Comparison of ENCODE assay signal across 8 cellular contexts in genomic region chr10:110221721-110222261, GRCh38. TPM values are rescaled to one million over a fixed set of nuclear protein-coding genes. Genes with fewer than 3 reads are reported as not detected.
DNase-seq lines count a peak whose midpoint lies in the region; FAIRE-seq and TF ChIP-seq lines count a peak whose summit lies in the region.

No MANE protein-coding gene starts in this region.

- H3K4me3 Mint-ChIP-seq in HFFc6, result peak overlapping the region; percentile 85

- H3K4me2 ChIP-seq in mammary epithelial cell (ENCODE audit: insufficient read depth, low read depth, low read length) (peak overlapping the region; percentile 84), keratinocyte (ENCODE audit: control insufficient read depth, extremely low read depth, insufficient read depth, low read depth, low read length) (peak overlapping the region; percentile 58)

- H3K9ac ChIP-seq in mammary epithelial cell (ENCODE audit: insufficient read depth, low read length) (peak overlapping the region; percentile 53), keratinocyte (ENCODE audit: control insufficient read depth, extremely low read depth, insufficient read depth, low read length) (peak overlapping the region; percentile 73)

- no peaks in the 10 kb centered on the region; the same call in 1 of the 2 replicates for H3K27me3 Mint-ChIP-seq in HFFc6 (ENCODE audit: insufficient read depth)

- dilution Hi-C loops in mammary epithelial cell (cut with HindIII; ENCODE audit: low sequenced_read_pairs), result no loop called here
- dilution Hi-C loops in keratinocyte (cut with MboI; ENCODE audit: extremely low pct_ligation_motif_present, low sequenced_read_pairs), result no loop called here

- intact Hi-C loops in mammary epithelial cell (cut with micrococcal nuclease), result loop anchor here (10.0 kb wide), 2 partner anchors 217 to 307 kb away; partner anchors contain the start of gene ADD3

- peak overlapping the region; percentile 5; the same call in 1 of the 2 replicates for H3K4me3 ChIP-seq in GM12864 (ENCODE audit: low read depth, low read length)
- peak overlapping the region; percentile 59 for H3K4me3 ChIP-seq in WI38 (ENCODE audit: low read depth, low read length)
- H3K4me3 ChIP-seq in mammary epithelial cell (replicated peaks in 1 of 3; ENCODE audit: insufficient read depth in 1 of 3, low read depth in 2 of 3, low read length in 3 of 3), result peak overlapping the region; percentile 14 to 49 (median 34)
- H3K4me3 ChIP-seq in keratinocyte (ENCODE audit: control insufficient read depth in 2 of 3, extremely low read depth in 1 of 3, insufficient read depth in 2 of 3, low read depth in 1 of 3, low read length in 3 of 3), result peak overlapping the region in 2 of 3 experiments; percentile 51 to 60

- H3K27me3 ChIP-seq in mammary epithelial cell (ENCODE audit: insufficient read depth, low read length), result no peaks in the 10 kb centered on the region
- no peaks in the 10 kb centered on the region for H3K27me3 ChIP-seq in keratinocyte (ENCODE audit: control insufficient read depth, extremely low read depth, insufficient read depth, low read length)

- H4K20me1 ChIP-seq in mammary epithelial cell (ENCODE audit: insufficient read depth, low read length), result no peaks in the 10 kb centered on the region
- no peaks in the 10 kb centered on the region for H4K20me1 ChIP-seq in keratinocyte (ENCODE audit: control insufficient read depth, extremely low read depth, insufficient read depth, low read length)

- DNase-seq in GM12864 (ENCODE audit: low read depth), result no peak
- DNase-seq in HFFc6, result peak; percentile 90
- DNase-seq in MV-4-11 (lab: John Stamatoyannopoulos, UW), result peak; percentile 93
- DNase-seq in mammary epithelial cell, result peak; percentile 88
- DNase-seq in keratinocyte (ENCODE audit: low read depth, low spot score), result no peak
- DNase-seq in stimulated activated CD4-positive, alpha-beta T cell treated with anti-CD3 and anti-CD28 coated beads, Interleukin-12 subunit alpha, Interleukin-12 subunit beta, amount 100 ng/mL, for 48 hours (ENCODE audit: low read depth in 2 of 3, low spot score in 1 of 3), result peak in 2 of 3 donors; percentile 67 to 73
- DNase-seq in NK-92 (lab: John Stamatoyannopoulos, UW; ENCODE audit: unreplicated experiment), result no peak

- in situ Hi-C loops in mammary epithelial cell (cut with MboI; ENCODE audit: low sequenced_read_pairs in 2 of 2), result no loop called here

- no peaks in the 10 kb centered on the region for H3K9me3 Mint-ChIP-seq in HFFc6

- H3K9me3 ChIP-seq in mammary epithelial cell (replicated peaks; ENCODE audit: insufficient read depth, low read length) (no peaks in the 10 kb centered on the region), keratinocyte (ENCODE audit: control insufficient read depth, low read depth, low read length) (no peaks in the 10 kb centered on the region)

- no peaks in the 10 kb centered on the region for H3K36me3 Mint-ChIP-seq in HFFc6 (ENCODE audit: low read depth)

- H3K36me3 ChIP-seq in mammary epithelial cell (ENCODE audit: insufficient read depth, low read length) (no peaks in the 10 kb centered on the region), keratinocyte (ENCODE audit: control insufficient read depth in 2 of 2, extremely low read depth in 1 of 2, insufficient read depth in 2 of 2, low read length in 2 of 2) (no peaks in the 10 kb centered on the region)

- WGBS in mammary epithelial cell (ENCODE audit: low coverage, missing lambda C conversion rate), result 7% methylated on average over 20 of the region's 20 CpGs

- FAIRE-seq in keratinocyte (lab: Jason Lieb, UNC), result peak; percentile 74

- BruUV-seq in mammary epithelial cell (replicated peaks; lab: Mats Ljungman, UMichigan), result no TSS peak

- H3K79me2 ChIP-seq in mammary epithelial cell (ENCODE audit: insufficient read depth, low read length), result no peaks in the 10 kb centered on the region
- H3K79me2 ChIP-seq in keratinocyte (ENCODE audit: control insufficient read depth, insufficient read depth, low read length), result no peaks in the 10 kb centered on the region

- no peak overlapping the region for H3K27ac ChIP-seq in mammary epithelial cell (ENCODE audit: insufficient read depth, low read depth, low read length)
- peak overlapping the region; percentile 36 for H3K27ac ChIP-seq in keratinocyte (ENCODE audit: control insufficient read depth, insufficient read depth, low read length)

- H2AFZ ChIP-seq in mammary epithelial cell (ENCODE audit: low read depth, low read length) (peak overlapping the region; percentile 77), keratinocyte (ENCODE audit: control insufficient read depth, low read length) (peak overlapping the region; percentile 83)

- TF ChIP-seq CTCF in GM12864 (IDR thresholded peaks at IDR 0.05; ENCODE audit: low read depth, low read length, missing control alignments), result no peak
- TF ChIP-seq CTCF in HFFc6 (IDR thresholded peaks at IDR 0.05), result peak; percentile 57
- peak; percentile 18; the same call in 1 of the 2 replicates for TF ChIP-seq CTCF in WI38 (IDR thresholded peaks at IDR 0.05; ENCODE audit: low read depth, low read length)
- TF ChIP-seq CTCF in mammary epithelial cell (conservative IDR thresholded peaks at IDR 0.05 in 1 of 2, IDR thresholded peaks at IDR 0.05 in 1 of 2; ENCODE audit: extremely low read depth in 1 of 2, insufficient read depth in 1 of 2, low read depth in 1 of 2, low read length in 2 of 2), result peak in 1 of 2 donors; percentile 37
- TF ChIP-seq CTCF in keratinocyte (optimal IDR thresholded peaks at IDR 0.05 in 1 of 3, IDR thresholded peaks at IDR 0.05 in 1 of 3, conservative IDR thresholded peaks at IDR 0.05 in 1 of 3; ENCODE audit: extremely low read depth in 1 of 3, insufficient read depth in 2 of 3, low read length in 3 of 3), result peak in 2 of 3 experiments; percentile 8 to 38

- H3K4me1 ChIP-seq in mammary epithelial cell (ENCODE audit: insufficient read depth, low read length) (peaks cover 22% of the 10 kb centered on the region), keratinocyte (ENCODE audit: control insufficient read depth, extremely low read depth, insufficient read depth, low read length) (peaks cover 22% of the 10 kb centered on the region)

- CTCF ChIA-PET in mammary epithelial cell (lab: Charles Lee; ENCODE audit: low non-redundant PET), result interaction anchor here (0.6 to 1.0 kb wide), 3 partner anchors 10 to 84 kb away, joined by 3 read pairs; no protein-coding TSS in a partner anchor

- H3K4me1 Mint-ChIP-seq in HFFc6 (ENCODE audit: low read depth), result peaks cover 32% of the 10 kb centered on the region

- H3K27ac Mint-ChIP-seq in HFFc6, result peak overlapping the region; percentile 80

- no peaks in the 10 kb centered on the region for H3K9me1 ChIP-seq in keratinocyte (ENCODE audit: control insufficient read depth, extremely low read depth, insufficient read depth, low read length)

RNA-seq across cellular contexts. Expression of gene MXI1, which starts 14.4 kb away (rescaled TPM):
- total RNA-seq in HFFc6 (2021; fragmentation: NEBNext Ultra II Directional; extraction: Animal tissue kit (Norgen Biotek cat#: 25700)), result 10 to 100 TPM in 2 of 6 experiments, 1 to 10 TPM in 4; 5.2 to 11.2 (median 6.2) TPM
- total RNA-seq in mammary epithelial cell, result 10 to 100 TPM; 17.0 to 19.3 TPM
- 10.5 TPM for polyA plus RNA-seq in mammary epithelial cell
- 10.4 TPM for polyA minus RNA-seq in mammary epithelial cell
- 7.9 to 17.8 TPM (median 14.6 TPM) in 3 replicates for polyA plus RNA-seq in keratinocyte
- 91.8 TPM for polyA plus RNA-seq in keratinocyte (2011; ENCODE audit: low read depth)
- polyA plus RNA-seq in keratinocyte (2011; cell fraction: cytosol; rRNA removed), result 12.4 and 18.6 TPM in 2 replicates
- 15.1 and 16.5 TPM in 2 replicates for polyA plus RNA-seq in keratinocyte (2011; cell fraction: nucleus; rRNA removed)
- polyA plus RNA-seq in keratinocyte (2012; ENCODE audit: low replicate concordance), result 9.3 and 39.4 TPM in 2 replicates
- 2.9 to 15.7 TPM (median 12.8 TPM) in 3 replicates for polyA minus RNA-seq in keratinocyte
- polyA minus RNA-seq in keratinocyte (2011; cell fraction: cytosol; rRNA and poly(A)+ RNA removed), result 18.4 TPM
- polyA minus RNA-seq in keratinocyte (2011; cell fraction: nucleus; rRNA and poly(A)+ RNA removed), result 4.6 and 7.1 TPM in 2 replicates

Comparison
In these comparisons a context has a peak if more than half of its experiments do, and no peak if none do; other contexts are left out.
1. DNase-seq: peak in HFFc6 (single experiment), MV-4-11 (single experiment), mammary epithelial cell (single experiment) and stimulated activated CD4-positive, alpha-beta T cell treated with anti-CD3 and anti-CD28 coated beads, Interleukin-12 subunit alpha, Interleukin-12 subunit beta, amount 100 ng/mL, for 48 hours (2 of 3); none in GM12864 (single experiment), keratinocyte (single experiment) and NK-92 (single experiment).
2. H3K4me3 ChIP-seq: peak in every context shown above with its lines; median percentile 59 in WI38; 56 in keratinocyte; 34 in mammary epithelial cell; 5 in GM12864.